Comparison of ENCODE assay signal across 6 cellular contexts in genomic region chr6:31733734-31734133, GRCh38. TPM values are rescaled to one million over a fixed set of nuclear protein-coding genes. Genes with fewer than 3 reads are reported as not detected.
DNase-seq lines count a peak whose midpoint lies in the region; ATAC-seq, FAIRE-seq and TF ChIP-seq lines count a peak whose summit lies in the region.

No MANE protein-coding gene starts in this region.

- H3K27me3 ChIP-seq in ACC112 (ENCODE audit: insufficient read depth, low read length) (no peaks in the 10 kb centered on the region), Panc1 (ENCODE audit: control insufficient read depth, insufficient read depth, low read length) (no peaks in the 10 kb centered on the region), iPS-20b (ENCODE audit: insufficient read depth, low read length) (no peaks in the 10 kb centered on the region)

- no peak for FAIRE-seq in RCC 7860 (lab: Jason Lieb, UNC)

- intact Hi-C loops in Panc1 (cut with micrococcal nuclease; ENCODE audit: unreplicated experiment), result loop anchor here (10.0 kb wide), 1 partner anchor 101 kb away; no protein-coding TSS in a partner anchor

- ATAC-seq in Panc1, result no peak
- no peak for ATAC-seq in HG02763 (IDR thresholded peaks at IDR 0.05; ENCODE audit: unreplicated experiment)

- CTCF ChIA-PET in Panc1 (lab: Charles Lee), result no interaction called here

- no TSS peak for BruUV-seq in Panc1 (replicated peaks; lab: Mats Ljungman, UMichigan)

- H3K4me3 ChIP-seq in ACC112 (ENCODE audit: low read depth, low read length), result peak overlapping the region; percentile 93
- H3K4me3 ChIP-seq in Panc1 (ENCODE audit: low read depth in 2 of 2, low read length in 2 of 2), result peak overlapping the region in 1 of 2 experiments; percentile 99; a peak in 3 of 4 replicates
- peak overlapping the region; percentile 71; the same call in 1 of the 2 replicates for H3K4me3 ChIP-seq in iPS-20b (ENCODE audit: low read length)

- H3K36me3 ChIP-seq in ACC112 (ENCODE audit: insufficient read depth, low read length) (peaks cover 22% of the 10 kb centered on the region; the same call in 1 of the 2 replicates), Panc1 (ENCODE audit: control insufficient read depth, insufficient read depth, low read length) (peaks cover 22% of the 10 kb centered on the region), iPS-20b (ENCODE audit: insufficient read depth, low read depth, low read length) (peaks cover 40% of the 10 kb centered on the region)

- POLR2A ChIA-PET in Panc1 (lab: Charles Lee), result interaction anchor here (0.7 kb wide), 1 partner anchor 15 kb away, joined by 3 read pairs; no protein-coding TSS in a partner anchor

- in situ Hi-C loops in Panc1 (cut with HindIII; ENCODE audit: low pct_unique_long_range_greater_than_20kb, low sequenced_read_pairs), result no loop called here

- H3K9me3 ChIP-seq in Panc1 (ENCODE audit: control insufficient read depth, insufficient read depth, low read depth, low read length), result no peaks in the 10 kb centered on the region
- H3K9me3 ChIP-seq in iPS-20b (ENCODE audit: insufficient read depth, low read depth, low read length), result no peaks in the 10 kb centered on the region

- peak overlapping the region; percentile 73; the same call in 1 of the 2 replicates for H3K9ac ChIP-seq in iPS-20b (ENCODE audit: low read depth, low read length)

- H3K4me1 ChIP-seq in ACC112 (ENCODE audit: control insufficient read depth, insufficient read depth, low read length, unreplicated experiment) (peaks cover 55% of the 10 kb centered on the region), Panc1 (ENCODE audit: control insufficient read depth, insufficient read depth, low read length) (peaks cover 58% of the 10 kb centered on the region), iPS-20b (ENCODE audit: insufficient read depth, low read length) (peaks cover 29% of the 10 kb centered on the region)

- TF ChIP-seq CTCF in Panc1 (IDR thresholded peaks at IDR 0.05), result no peak

- peak overlapping the region; percentile 79 for H3K27ac ChIP-seq in ACC112 (ENCODE audit: low read depth, low read length)
- peak overlapping the region; percentile 68 for H3K27ac ChIP-seq in Panc1 (ENCODE audit: low read length)
- H3K27ac ChIP-seq in iPS-20b (ENCODE audit: low read length), result peak overlapping the region; percentile 78

- H3K79me2 ChIP-seq in ACC112 (ENCODE audit: control insufficient read depth, insufficient read depth, low read length, unreplicated experiment), result peaks cover 48% of the 10 kb centered on the region

- no peak overlapping the region for H2AFZ ChIP-seq in ACC112 (ENCODE audit: low read length, unreplicated experiment)

- DNase-seq in Panc1 (ENCODE audit: low read depth, low spot score), result no peak
- DNase-seq in stimulated activated CD4-positive, alpha-beta T cell treated with anti-CD3 and anti-CD28 coated beads, Interleukin-4, amount 100 ng/mL, for 4 hours, result no peak
- no peak for DNase-seq in RCC 7860 (ENCODE audit: low spot score)

RNA-seq across cellular contexts. Expression of gene CLIC1, which starts 2.6 kb away (rescaled TPM):
- total RNA-seq in Panc1 (2021; ENCODE audit: unreplicated experiment), result 583 TPM
- 576 TPM for polyA plus RNA-seq in Panc1 (2012; ENCODE audit: insufficient read length)

RNA-seq across cellular contexts. Expression of gene DDAH2, which starts 4.6 kb away (rescaled TPM):
- total RNA-seq in Panc1 (2021; ENCODE audit: unreplicated experiment), result 104 TPM
- 182 TPM for polyA plus RNA-seq in Panc1 (2012; ENCODE audit: insufficient read length)

RNA-seq across cellular contexts. Expression of gene MSH5, which starts 6.1 kb away (rescaled TPM):
- 38.1 TPM for total RNA-seq in Panc1 (2021; ENCODE audit: unreplicated experiment)
- 13.2 TPM for polyA plus RNA-seq in Panc1 (2012; ENCODE audit: insufficient read length)

RNA-seq across cellular contexts. Expression of gene MPIG6B, which starts 10.6 kb away (rescaled TPM):
- not detected for total RNA-seq in Panc1 (2021; ENCODE audit: unreplicated experiment)
- 0.41 TPM for polyA plus RNA-seq in Panc1 (2012; ENCODE audit: insufficient read length)

RNA-seq across cellular contexts. Expression of gene LY6G6C, which starts 12.2 kb away (rescaled TPM):
- 0.23 TPM for total RNA-seq in Panc1 (2021; ENCODE audit: unreplicated experiment)
- not detected for polyA plus RNA-seq in Panc1 (2012; ENCODE audit: insufficient read length)
